ENCODE assay signal across 8 cellular contexts in genomic region chr5:23208959-23209431, GRCh38.
DNase-seq lines count a peak whose midpoint lies in the region; ATAC-seq, FAIRE-seq and TF ChIP-seq lines count a peak whose summit lies in the region.

No MANE protein-coding gene starts in this region.

- no peaks in the 10 kb centered on the region for H3K36me3 Mint-ChIP-seq in CD14-positive monocyte

- H3K4me1 Mint-ChIP-seq in CD14-positive monocyte, result no peaks in the 10 kb centered on the region

- FAIRE-seq in kidney (lab: Jason Lieb, UNC), result no peak

- no peaks in the 10 kb centered on the region for H3K4me1 ChIP-seq in kidney (ENCODE audit: control insufficient read depth in 1 of 2, insufficient read depth in 1 of 2, low read depth in 1 of 2, low read length in 2 of 2)

- H3K36me3 ChIP-seq in WERI-Rb-1 (no peaks in the 10 kb centered on the region), kidney (ENCODE audit: control insufficient read depth in 1 of 2, insufficient read depth in 2 of 2, low read length in 2 of 2) (no peaks in the 10 kb centered on the region)

- H3K4me3 ChIP-seq in WERI-Rb-1 (ENCODE audit: low read depth, low read length) (no peak overlapping the region), kidney (ENCODE audit: low read length in 2 of 2) (no peak overlapping the region)

- H3K27ac ChIP-seq in WERI-Rb-1, result no peak overlapping the region
- no peak overlapping the region for H3K27ac ChIP-seq in kidney (ENCODE audit: low read depth in 2 of 2, low read length in 2 of 2)

- TF ChIP-seq CTCF in CD14-positive monocyte (IDR thresholded peaks at IDR 0.05) (peak; percentile 25), WERI-Rb-1 (IDR thresholded peaks at IDR 0.05; ENCODE audit: low read depth, low read length) (peak; percentile 78), kidney (IDR thresholded peaks at IDR 0.05; ENCODE audit: borderline replicate concordance, extremely low read depth, insufficient read depth) (peak; percentile 59)

- no peaks in the 10 kb centered on the region for H3K27me3 Mint-ChIP-seq in CD14-positive monocyte (ENCODE audit: low read depth in 3 of 3)

- H3K9me3 ChIP-seq in WERI-Rb-1 (ENCODE audit: severe bottlenecking), result no peaks in the 10 kb centered on the region
- no peaks in the 10 kb centered on the region for H3K9me3 ChIP-seq in kidney (ENCODE audit: control insufficient read depth in 1 of 2, low read length in 2 of 2)

- no peaks in the 10 kb centered on the region for H3K27me3 ChIP-seq in WERI-Rb-1 (ENCODE audit: insufficient read depth, low read depth, severe bottlenecking)

- no peak overlapping the region for H3K4me3 Mint-ChIP-seq in CD14-positive monocyte

- H3K27ac Mint-ChIP-seq in CD14-positive monocyte, result no peak overlapping the region

- DNase-seq in CD14-positive monocyte (ENCODE audit: low spot score), result no peak
- DNase-seq in NCI-H2196 (lab: John Stamatoyannopoulos, UW; ENCODE audit: unreplicated experiment), result peak; percentile 38
- DNase-seq in WERI-Rb-1, result peak; percentile 62
- no peak for DNase-seq in kidney
- no peak for DNase-seq in NCI-H345 treated with DMSO at 0.1 percent for 48 hours (lab: John Stamatoyannopoulos, UW; ENCODE audit: unreplicated experiment)
- no peak for DNase-seq in posterior vena cava (ENCODE audit: low spot score)

- intact Hi-C loops in CD14-positive monocyte (cut with micrococcal nuclease) (no loop called here), kidney (cut with DNase I) (no loop called here), posterior vena cava (cut with DNase I) (no loop called here)

- ATAC-seq in GM18909 (IDR thresholded peaks at IDR 0.05; ENCODE audit: poor library complexity, unreplicated experiment), result peak; percentile 68
- ATAC-seq in HG03066 (IDR thresholded peaks at IDR 0.05; ENCODE audit: low read depth, unreplicated experiment), result peak; percentile 83

- no peaks in the 10 kb centered on the region for H3K9me3 Mint-ChIP-seq in CD14-positive monocyte

- no peak overlapping the region for H3K9ac ChIP-seq in kidney (ENCODE audit: low read length in 2 of 2)

Comparison
In these comparisons a context has a peak if more than half of its experiments do, and no peak if none do; other contexts are left out.
1. DNase-seq: peak in NCI-H2196 (single experiment) and WERI-Rb-1 (single experiment); none in CD14-positive monocyte (single experiment), kidney (single experiment), NCI-H345 treated with DMSO at 0.1 percent for 48 hours (single experiment) and posterior vena cava (single experiment).
2. CTCF ChIP-seq: peak in every context shown above with its lines; median percentile 78 in WERI-Rb-1; 59 in kidney; 25 in CD14-positive monocyte.